Comparison of ENCODE assay signal across 8 cellular contexts in the genomic region with DNA sequence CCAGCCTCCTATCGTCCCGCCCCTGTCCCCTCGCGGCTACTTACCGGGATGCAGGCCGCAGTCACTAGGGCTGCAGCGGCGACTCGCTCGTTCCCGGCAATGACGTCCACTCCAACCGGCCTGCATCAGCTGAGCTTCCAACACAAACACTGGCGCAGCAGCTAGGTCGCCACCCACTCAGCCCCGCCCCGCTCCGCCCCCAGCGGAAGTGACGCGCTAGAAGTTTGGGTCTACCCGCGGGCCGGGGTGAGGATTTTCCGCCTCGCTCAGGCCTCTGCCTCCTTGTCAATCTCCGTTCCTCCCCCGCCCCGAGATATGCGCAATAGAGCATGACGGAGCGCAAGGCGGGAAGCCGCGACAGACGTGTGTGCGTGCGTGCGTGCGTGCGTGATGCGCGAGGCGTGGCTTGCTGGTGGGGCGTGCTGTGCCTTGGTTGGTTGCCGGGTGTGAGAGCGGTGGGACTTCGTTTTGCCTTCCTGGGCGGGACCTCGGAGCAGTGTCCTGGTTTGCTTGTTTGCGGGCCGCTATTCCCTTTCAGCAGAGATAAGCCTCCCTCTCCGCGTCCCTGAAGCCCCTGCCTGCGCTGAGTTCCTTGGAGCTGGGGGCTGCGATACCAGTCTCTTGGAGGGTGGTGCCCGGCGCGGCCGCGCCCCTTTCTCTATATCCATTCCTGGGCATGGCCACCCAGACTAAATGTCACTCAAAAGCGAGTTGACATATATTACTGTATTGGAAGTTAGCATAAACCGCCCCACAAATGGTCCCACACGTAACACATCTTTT. TPM values are rescaled to one million over a fixed set of nuclear protein-coding genes. Genes with fewer than 3 reads are reported as not detected.
DNase-seq lines count a peak whose midpoint lies in the region; TF ChIP-seq lines count a peak whose summit lies in the region.

TSS of gene PNPLA8 (minus strand) at position 151 of the 783 bp plus-strand sequence. CDS start 10,644 bp downstream, outside the sequence.

- H3K27me3 ChIP-seq in neuron (ENCODE audit: insufficient read depth, low read length) (no peaks in the 10 kb centered on the region), subcutaneous abdominal adipose tissue (ENCODE audit: control insufficient read depth in 5 of 5, insufficient read depth in 4 of 5, low read length in 5 of 5) (no peaks in the 10 kb centered on the region)

- H3K36me3 ChIP-seq in neuron (ENCODE audit: insufficient read depth, low read length) = no peaks in the 10 kb centered on the region
- H3K36me3 ChIP-seq in subcutaneous abdominal adipose tissue (ENCODE audit: control insufficient read depth in 5 of 5, insufficient read depth in 5 of 5, low read length in 5 of 5) = no peaks in the 10 kb centered on the region

- H3K27me3 Mint-ChIP-seq in activated naive CD4-positive, alpha-beta T cell treated with anti-CD3 and anti-CD28 coated beads for 36 hours (ENCODE audit: low read depth) = no peaks in the 10 kb centered on the region

- peak within 1 kb of the TSS; percentile 97 for H3K27ac Mint-ChIP-seq in activated naive CD4-positive, alpha-beta T cell treated with anti-CD3 and anti-CD28 coated beads for 36 hours

- H3K9me3 ChIP-seq in neuron (ENCODE audit: low read length) (no peaks in the 10 kb centered on the region), subcutaneous abdominal adipose tissue (ENCODE audit: control insufficient read depth in 5 of 5, low read length in 5 of 5) (no peaks in the 10 kb centered on the region)

- CTCF ChIA-PET in activated naive CD4-positive, alpha-beta T cell treated with anti-CD3 and anti-CD28 coated beads for 36 hours (lab: Charles Lee) = interaction anchor here (1.4 to 1.8 kb wide), 3 partner anchors 28 to 31 kb away, joined by 3 to 6 read pairs (median 5); no protein-coding TSS in a partner anchor

- peaks cover 36% of the 10 kb centered on the region for H3K4me1 Mint-ChIP-seq in activated naive CD4-positive, alpha-beta T cell treated with anti-CD3 and anti-CD28 coated beads for 36 hours (ENCODE audit: low read depth)

- H3K9me3 Mint-ChIP-seq in activated naive CD4-positive, alpha-beta T cell treated with anti-CD3 and anti-CD28 coated beads for 36 hours = no peaks in the 10 kb centered on the region

- peak within 1 kb of the TSS; percentile 89 to 98 (median 91) for H3K9ac ChIP-seq in subcutaneous abdominal adipose tissue (ENCODE audit: low read length in 5 of 5)

- DNase-seq in GM03348 (ENCODE audit: low spot score) = peak; percentile 98
- DNase-seq in HFF-Myc (ENCODE audit: extremely low read depth, low read depth) = peak; percentile 93
- peak; percentile 100 for DNase-seq in NAMALWA (ENCODE audit: low spot score)
- DNase-seq in SK-N-DZ (ENCODE audit: low spot score) = peak; percentile 99
- peak; percentile 100 for DNase-seq in activated naive CD4-positive, alpha-beta T cell treated with anti-CD3 and anti-CD28 coated beads for 36 hours
- DNase-seq in foreskin melanocyte = peak; percentile 100

- H3K4me3 Mint-ChIP-seq in activated naive CD4-positive, alpha-beta T cell treated with anti-CD3 and anti-CD28 coated beads for 36 hours = peak within 1 kb of the TSS; percentile 92

- peak within 1 kb of the TSS; percentile 43 for H2AFZ ChIP-seq in neuron (ENCODE audit: low read depth, low read length)

- H3K27ac ChIP-seq in subcutaneous abdominal adipose tissue (ENCODE audit: low read depth, low read length) = peak within 1 kb of the TSS; percentile 97

- H3K4me1 ChIP-seq in neuron (ENCODE audit: insufficient read depth, low read length) (peaks cover 32% of the 10 kb centered on the region), subcutaneous abdominal adipose tissue (ENCODE audit: control insufficient read depth in 5 of 5, insufficient read depth in 5 of 5, low read length in 5 of 5) (peaks cover 0 to 27% (median 25%) of the 10 kb centered on the region in 5 donors)

- peaks cover 1% of the 10 kb centered on the region for H3K36me3 Mint-ChIP-seq in activated naive CD4-positive, alpha-beta T cell treated with anti-CD3 and anti-CD28 coated beads for 36 hours (ENCODE audit: low read depth)

- H3K4me3 ChIP-seq in HFF-Myc (replicated peaks; ENCODE audit: low read depth, low read length) (peak within 1 kb of the TSS; percentile 71), neuron (ENCODE audit: low read length) (peak within 1 kb of the TSS; percentile 65), subcutaneous abdominal adipose tissue (ENCODE audit: low read depth in 1 of 5, low read length in 5 of 5) (peak within 1 kb of the TSS; percentile 81 to 93 (median 89))

- no peak for TF ChIP-seq CTCF in HFF-Myc (IDR thresholded peaks at IDR 0.05; ENCODE audit: low read depth, low read length, missing control alignments)

- intact Hi-C loops in activated naive CD4-positive, alpha-beta T cell treated with anti-CD3 and anti-CD28 coated beads for 36 hours (cut with micrococcal nuclease) = loop anchor here (1.0 to 5.0 kb wide), 6 partner anchors 43 to 964 kb away; partner anchors contain the start of genes COG5, DLD, DNAJB9 and DUS4L

RNA-seq across cellular contexts. Expression of gene PNPLA8, which starts in this region (rescaled TPM):
- polyA plus RNA-seq in SK-N-DZ (2014; cell fraction: cytosol; rRNA removed) = 29.0 and 30.8 TPM in 2 replicates
- polyA plus RNA-seq in SK-N-DZ (2014; cell fraction: nucleus; rRNA removed) = 15.3 and 18.4 TPM in 2 replicates
- total RNA-seq in activated naive CD4-positive, alpha-beta T cell treated with anti-CD3 and anti-CD28 coated beads for 36 hours = 10 to 100 TPM; 18.8 to 18.9 TPM

Comparison
In these comparisons a context has a peak if more than half of its experiments do, and no peak if none do; other contexts are left out.
1. Peak in every context shown above with its lines: DNase-seq, H3K4me3 ChIP-seq and H3K27ac ChIP-seq.